In the genomic region with DNA sequence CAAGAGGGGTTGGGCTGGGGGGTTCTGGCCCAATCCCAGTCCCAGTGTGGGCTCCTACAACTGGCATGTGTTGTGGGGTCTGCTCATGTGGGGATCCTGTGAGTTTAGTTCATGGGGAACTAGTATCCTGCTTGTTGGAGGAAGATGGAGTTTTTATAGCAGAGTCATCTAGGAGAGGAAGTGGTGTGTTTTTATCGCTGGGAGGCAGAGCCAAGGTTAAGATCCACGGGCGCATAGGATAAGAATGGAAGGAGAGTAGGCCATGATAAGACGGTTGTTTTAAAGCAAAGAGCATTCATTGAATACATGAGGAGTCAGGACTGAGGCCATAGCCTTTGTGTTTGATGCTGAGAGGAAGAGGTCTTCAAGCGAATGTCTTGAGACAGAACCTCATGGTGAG, we compare ENCODE assay signal across 25 cellular contexts.
"Had no signal": no experiment of that assay in that cellular context is flagged by ENCODE, and none has a peak within 500 bp of the region (broad histone marks: within the 10 kb centered on the region; RNA-seq: fewer than 3 reads in every experiment).

No MANE protein-coding gene starts in this region.

- H2AFZ ChIP-seq: neural progenitor cell, parathyroid adenoma had no signal

- H3K4me1 ChIP-seq: parathyroid adenoma, psoas muscle, right lobe of liver, sigmoid colon, stomach, thyroid gland, tibial nerve, upper lobe of left lung, uterus had no signal

- ATAC-seq: natural killer cell; psoas muscle; right cardiac atrium; right lobe of liver; stimulated activated effector memory CD8-positive, alpha-beta T cell treated with anti-CD3 and anti-CD28 coated beads, Interleukin-12 subunit alpha, Interleukin-12 subunit beta, amount 100 ng/mL, for 72 hours; stimulated activated naive B cell treated with anti-CD40 and anti-IgM and Interleukin-4, amounts not matched to agents 10 μg/mL and 1 μg/mL and 100 μg/mL, for 72 hours had no signal

- DNase-seq: natural killer cell; occipital lobe; ovary; posterior cingulate gyrus; psoas muscle; right cardiac atrium; right lobe of liver; sigmoid colon; small intestine; stimulated activated CD4-positive, alpha-beta T cell treated with anti-CD3 and anti-CD28 coated beads, Interleukin-15, amount 100 ng/mL, for 24 hours; stimulated activated CD4-positive, alpha-beta T cell treated with anti-CD3 and anti-CD28 coated beads, Interleukin-2, amount 100 ng/mL, for 24 hours; stimulated activated CD4-positive, alpha-beta T cell treated with anti-CD3 and anti-CD28 coated beads, Interleukin-2, amount 100 ng/mL, for 48 hours; stimulated activated CD4-positive, alpha-beta T cell treated with anti-CD3 and anti-CD28 coated beads, Interleukin-4, amount 100 ng/mL, for 24 hours; stimulated activated naive B cell treated with anti-CD40 and anti-IgM and Interleukin-4, amounts not matched to agents 10 μg/mL and 1 μg/mL and 100 μg/mL, for 72 hours; stimulated activated naive CD4-positive, alpha-beta T cell treated with Interleukin-2 at 50 U/mL for 16 hours; stomach; thyroid gland; trophoblast cell; upper lobe of left lung; uterus had no signal

- H3K4me2 ChIP-seq: neural progenitor cell had no signal

- H3K9me3 ChIP-seq: ovary, psoas muscle, right lobe of liver, sigmoid colon, stomach, thoracic aorta, thyroid gland, tibial nerve, upper lobe of left lung, uterus had no signal

- H3K9ac ChIP-seq: neural progenitor cell, parathyroid adenoma had no signal

- H3K36me3 ChIP-seq: neural progenitor cell, ovary, right lobe of liver, sigmoid colon, stomach, thoracic aorta, thyroid gland, tibial nerve, upper lobe of left lung, uterus had no signal

- H3K4me3 ChIP-seq: neural progenitor cell, ovary, psoas muscle, right lobe of liver, sigmoid colon, stomach, thoracic aorta, thyroid gland, tibial nerve, upper lobe of left lung, uterus had no signal

- H3K27ac ChIP-seq: neural progenitor cell, ovary, parathyroid adenoma, psoas muscle, right lobe of liver, sigmoid colon, stomach, thoracic aorta, thyroid gland, tibial nerve, upper lobe of left lung, uterus had no signal

- FAIRE-seq: small intestine had no signal

- H3K27me3 ChIP-seq: neural progenitor cell, ovary, right lobe of liver, sigmoid colon, stomach, thyroid gland, tibial nerve, upper lobe of left lung, uterus had no signal

- H3K79me2 ChIP-seq: parathyroid adenoma had no signal
